ENCODE assay signal across 1 cellular context in genomic region chr9:129059796-129060785, GRCh38.
A peak's percentile ranks its signal among the peaks of the same experiment; 100 is the strongest.
TF ChIP-seq lines count a peak whose summit lies in the region.

No MANE protein-coding gene starts in this region.

TF ChIP-seq in HepG2, 621 proteins besides CTCF, POLR2A, EP300 and RAD21 (continued from another document and continues in another):
- TF ChIP-seq UBTF (CRISPR knock-in tag; IDR thresholded peaks at IDR 0.05) (peak; percentile 54), ELF3 (CRISPR knock-in tag; IDR thresholded peaks at IDR 0.05) (0 out of 2 replicates have a peak, but pooled peaks have one; percentile 10), ZNF251 (CRISPR knock-in tag; IDR thresholded peaks at IDR 0.05) (no peak), ZSCAN12 (CRISPR knock-in tag; IDR thresholded peaks at IDR 0.05) (no peak), KDM2A (CRISPR knock-in tag; IDR thresholded peaks at IDR 0.05; ENCODE audit: borderline replicate concordance, low read depth) (peak; percentile 52; the same call in 1 of the 2 replicates), ZNF746 (CRISPR knock-in tag; IDR thresholded peaks at IDR 0.05) (no peak), ZNF17 (CRISPR knock-in tag; IDR thresholded peaks at IDR 0.05) (no peak), NFIB (CRISPR knock-in tag; IDR thresholded peaks at IDR 0.05; ENCODE audit: borderline replicate concordance) (no peak), FOXC1 (CRISPR knock-in tag; IDR thresholded peaks at IDR 0.05; ENCODE audit: borderline replicate concordance) (no peak; the same call in 1 of the 2 replicates), ESRRA (CRISPR knock-in tag; IDR thresholded peaks at IDR 0.05; ENCODE audit: low read depth) (0 out of 2 replicates have a peak, but pooled peaks have one; percentile 28), THAP11 (CRISPR knock-in tag; IDR thresholded peaks at IDR 0.05) (no peak), ZNF232 (CRISPR knock-in tag; IDR thresholded peaks at IDR 0.05; ENCODE audit: borderline replicate concordance) (peak; percentile 20; the same call in 1 of the 2 replicates), ZSCAN9 (CRISPR knock-in tag; IDR thresholded peaks at IDR 0.05; ENCODE audit: borderline replicate concordance) (no peak), PAF1 (CRISPR knock-in tag; IDR thresholded peaks at IDR 0.05) (no peak), RXRA (CRISPR knock-in tag; IDR thresholded peaks at IDR 0.05) (peak; percentile 30; the same call in 1 of the 2 replicates), ZBTB43 (CRISPR knock-in tag; conservative IDR thresholded peaks at IDR 0.05) (no peak), RFX1 (IDR thresholded peaks at IDR 0.05) (no peak), ZFX (CRISPR knock-in tag; IDR thresholded peaks at IDR 0.05; ENCODE audit: low read depth) (peak; percentile 79), ZC3H13 (CRISPR knock-in tag; IDR thresholded peaks at IDR 0.05) (no peak), RARA (CRISPR knock-in tag; IDR thresholded peaks at IDR 0.05) (peak; percentile 70), HOXD1 (CRISPR knock-in tag; IDR thresholded peaks at IDR 0.05) (no peak), ZMYM2 (CRISPR knock-in tag; IDR thresholded peaks at IDR 0.05) (no peak), NCOA5 (CRISPR knock-in tag; IDR thresholded peaks at IDR 0.05) (no peak), KAT8 (CRISPR knock-in tag; IDR thresholded peaks at IDR 0.05) (0 out of 2 replicates have a peak, but pooled peaks have one; percentile 37), TBX3 (IDR thresholded peaks at IDR 0.05; ENCODE audit: borderline replicate concordance) (no peak), JDP2 (CRISPR knock-in tag; IDR thresholded peaks at IDR 0.05; ENCODE audit: borderline replicate concordance) (no peak), ZSCAN22 (CRISPR knock-in tag; IDR thresholded peaks at IDR 0.05) (peak; percentile 91), NR2F2 (IDR thresholded peaks at IDR 0.05; ENCODE audit: borderline replicate concordance, low read depth) (no peak), ZNF567 (CRISPR knock-in tag; IDR thresholded peaks at IDR 0.05; ENCODE audit: borderline replicate concordance) (no peak), PAWR (CRISPR knock-in tag; IDR thresholded peaks at IDR 0.05; ENCODE audit: borderline replicate concordance) (no peak), HNF4A (CRISPR knock-in tag; IDR thresholded peaks at IDR 0.05) (peak; percentile 77), KMT2A (CRISPR knock-in tag; IDR thresholded peaks at IDR 0.05) (no peak), HDAC1 (CRISPR knock-in tag; IDR thresholded peaks at IDR 0.05) (no peak; the same call in 1 of the 2 replicates), GFI1 (CRISPR knock-in tag; IDR thresholded peaks at IDR 0.05; ENCODE audit: borderline replicate concordance) (no peak), HOXA5 (CRISPR knock-in tag; IDR thresholded peaks at IDR 0.05) (no peak), ATF2 (CRISPR knock-in tag; IDR thresholded peaks at IDR 0.05) (peak; percentile 7; the same call in 1 of the 2 replicates), CBFB (CRISPR knock-in tag; IDR thresholded peaks at IDR 0.05) (no peak)
- TF ChIP-seq, protein P1, sequence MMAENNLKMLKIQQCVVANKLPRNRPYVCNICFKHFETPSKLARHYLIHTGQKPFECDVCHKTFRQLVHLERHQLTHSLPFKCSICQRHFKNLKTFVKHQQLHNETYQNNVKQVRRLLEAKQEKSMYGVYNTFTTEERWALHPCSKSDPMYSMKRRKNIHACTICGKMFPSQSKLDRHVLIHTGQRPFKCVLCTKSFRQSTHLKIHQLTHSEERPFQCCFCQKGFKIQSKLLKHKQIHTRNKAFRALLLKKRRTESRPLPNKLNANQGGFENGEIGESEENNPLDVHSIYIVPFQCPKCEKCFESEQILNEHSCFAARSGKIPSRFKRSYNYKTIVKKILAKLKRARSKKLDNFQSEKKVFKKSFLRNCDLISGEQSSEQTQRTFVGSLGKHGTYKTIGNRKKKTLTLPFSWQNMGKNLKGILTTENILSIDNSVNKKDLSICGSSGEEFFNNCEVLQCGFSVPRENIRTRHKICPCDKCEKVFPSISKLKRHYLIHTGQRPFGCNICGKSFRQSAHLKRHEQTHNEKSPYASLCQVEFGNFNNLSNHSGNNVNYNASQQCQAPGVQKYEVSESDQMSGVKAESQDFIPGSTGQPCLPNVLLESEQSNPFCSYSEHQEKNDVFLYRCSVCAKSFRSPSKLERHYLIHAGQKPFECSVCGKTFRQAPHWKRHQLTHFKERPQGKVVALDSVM (CRISPR knock-in tag; IDR thresholded peaks at IDR 0.05), result peak; percentile 69
- TF ChIP-seq, protein P2, sequence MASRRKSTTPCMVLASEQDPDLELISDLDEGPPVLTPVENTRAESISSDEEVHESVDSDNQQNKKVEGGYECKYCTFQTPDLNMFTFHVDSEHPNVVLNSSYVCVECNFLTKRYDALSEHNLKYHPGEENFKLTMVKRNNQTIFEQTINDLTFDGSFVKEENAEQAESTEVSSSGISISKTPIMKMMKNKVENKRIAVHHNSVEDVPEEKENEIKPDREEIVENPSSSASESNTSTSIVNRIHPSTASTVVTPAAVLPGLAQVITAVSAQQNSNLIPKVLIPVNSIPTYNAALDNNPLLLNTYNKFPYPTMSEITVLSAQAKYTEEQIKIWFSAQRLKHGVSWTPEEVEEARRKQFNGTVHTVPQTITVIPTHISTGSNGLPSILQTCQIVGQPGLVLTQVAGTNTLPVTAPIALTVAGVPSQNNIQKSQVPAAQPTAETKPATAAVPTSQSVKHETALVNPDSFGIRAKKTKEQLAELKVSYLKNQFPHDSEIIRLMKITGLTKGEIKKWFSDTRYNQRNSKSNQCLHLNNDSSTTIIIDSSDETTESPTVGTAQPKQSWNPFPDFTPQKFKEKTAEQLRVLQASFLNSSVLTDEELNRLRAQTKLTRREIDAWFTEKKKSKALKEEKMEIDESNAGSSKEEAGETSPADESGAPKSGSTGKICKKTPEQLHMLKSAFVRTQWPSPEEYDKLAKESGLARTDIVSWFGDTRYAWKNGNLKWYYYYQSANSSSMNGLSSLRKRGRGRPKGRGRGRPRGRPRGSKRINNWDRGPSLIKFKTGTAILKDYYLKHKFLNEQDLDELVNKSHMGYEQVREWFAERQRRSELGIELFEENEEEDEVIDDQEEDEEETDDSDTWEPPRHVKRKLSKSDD (CRISPR knock-in tag; IDR thresholded peaks at IDR 0.05; ENCODE audit: low read depth), result no peak
- TF ChIP-seq, protein P3, sequence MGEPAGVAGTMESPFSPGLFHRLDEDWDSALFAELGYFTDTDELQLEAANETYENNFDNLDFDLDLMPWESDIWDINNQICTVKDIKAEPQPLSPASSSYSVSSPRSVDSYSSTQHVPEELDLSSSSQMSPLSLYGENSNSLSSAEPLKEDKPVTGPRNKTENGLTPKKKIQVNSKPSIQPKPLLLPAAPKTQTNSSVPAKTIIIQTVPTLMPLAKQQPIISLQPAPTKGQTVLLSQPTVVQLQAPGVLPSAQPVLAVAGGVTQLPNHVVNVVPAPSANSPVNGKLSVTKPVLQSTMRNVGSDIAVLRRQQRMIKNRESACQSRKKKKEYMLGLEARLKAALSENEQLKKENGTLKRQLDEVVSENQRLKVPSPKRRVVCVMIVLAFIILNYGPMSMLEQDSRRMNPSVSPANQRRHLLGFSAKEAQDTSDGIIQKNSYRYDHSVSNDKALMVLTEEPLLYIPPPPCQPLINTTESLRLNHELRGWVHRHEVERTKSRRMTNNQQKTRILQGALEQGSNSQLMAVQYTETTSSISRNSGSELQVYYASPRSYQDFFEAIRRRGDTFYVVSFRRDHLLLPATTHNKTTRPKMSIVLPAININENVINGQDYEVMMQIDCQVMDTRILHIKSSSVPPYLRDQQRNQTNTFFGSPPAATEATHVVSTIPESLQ (CRISPR knock-in tag; conservative IDR thresholded peaks at IDR 0.05), result no peak
- TF ChIP-seq, protein P4, sequence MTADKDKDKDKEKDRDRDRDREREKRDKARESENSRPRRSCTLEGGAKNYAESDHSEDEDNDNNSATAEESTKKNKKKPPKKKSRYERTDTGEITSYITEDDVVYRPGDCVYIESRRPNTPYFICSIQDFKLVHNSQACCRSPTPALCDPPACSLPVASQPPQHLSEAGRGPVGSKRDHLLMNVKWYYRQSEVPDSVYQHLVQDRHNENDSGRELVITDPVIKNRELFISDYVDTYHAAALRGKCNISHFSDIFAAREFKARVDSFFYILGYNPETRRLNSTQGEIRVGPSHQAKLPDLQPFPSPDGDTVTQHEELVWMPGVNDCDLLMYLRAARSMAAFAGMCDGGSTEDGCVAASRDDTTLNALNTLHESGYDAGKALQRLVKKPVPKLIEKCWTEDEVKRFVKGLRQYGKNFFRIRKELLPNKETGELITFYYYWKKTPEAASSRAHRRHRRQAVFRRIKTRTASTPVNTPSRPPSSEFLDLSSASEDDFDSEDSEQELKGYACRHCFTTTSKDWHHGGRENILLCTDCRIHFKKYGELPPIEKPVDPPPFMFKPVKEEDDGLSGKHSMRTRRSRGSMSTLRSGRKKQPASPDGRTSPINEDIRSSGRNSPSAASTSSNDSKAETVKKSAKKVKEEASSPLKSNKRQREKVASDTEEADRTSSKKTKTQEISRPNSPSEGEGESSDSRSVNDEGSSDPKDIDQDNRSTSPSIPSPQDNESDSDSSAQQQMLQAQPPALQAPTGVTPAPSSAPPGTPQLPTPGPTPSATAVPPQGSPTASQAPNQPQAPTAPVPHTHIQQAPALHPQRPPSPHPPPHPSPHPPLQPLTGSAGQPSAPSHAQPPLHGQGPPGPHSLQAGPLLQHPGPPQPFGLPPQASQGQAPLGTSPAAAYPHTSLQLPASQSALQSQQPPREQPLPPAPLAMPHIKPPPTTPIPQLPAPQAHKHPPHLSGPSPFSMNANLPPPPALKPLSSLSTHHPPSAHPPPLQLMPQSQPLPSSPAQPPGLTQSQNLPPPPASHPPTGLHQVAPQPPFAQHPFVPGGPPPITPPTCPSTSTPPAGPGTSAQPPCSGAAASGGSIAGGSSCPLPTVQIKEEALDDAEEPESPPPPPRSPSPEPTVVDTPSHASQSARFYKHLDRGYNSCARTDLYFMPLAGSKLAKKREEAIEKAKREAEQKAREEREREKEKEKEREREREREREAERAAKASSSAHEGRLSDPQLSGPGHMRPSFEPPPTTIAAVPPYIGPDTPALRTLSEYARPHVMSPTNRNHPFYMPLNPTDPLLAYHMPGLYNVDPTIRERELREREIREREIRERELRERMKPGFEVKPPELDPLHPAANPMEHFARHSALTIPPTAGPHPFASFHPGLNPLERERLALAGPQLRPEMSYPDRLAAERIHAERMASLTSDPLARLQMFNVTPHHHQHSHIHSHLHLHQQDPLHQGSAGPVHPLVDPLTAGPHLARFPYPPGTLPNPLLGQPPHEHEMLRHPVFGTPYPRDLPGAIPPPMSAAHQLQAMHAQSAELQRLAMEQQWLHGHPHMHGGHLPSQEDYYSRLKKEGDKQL (CRISPR knock-in tag; IDR thresholded peaks at IDR 0.05; ENCODE audit: low read depth), result no peak
- TF ChIP-seq, protein P5, sequence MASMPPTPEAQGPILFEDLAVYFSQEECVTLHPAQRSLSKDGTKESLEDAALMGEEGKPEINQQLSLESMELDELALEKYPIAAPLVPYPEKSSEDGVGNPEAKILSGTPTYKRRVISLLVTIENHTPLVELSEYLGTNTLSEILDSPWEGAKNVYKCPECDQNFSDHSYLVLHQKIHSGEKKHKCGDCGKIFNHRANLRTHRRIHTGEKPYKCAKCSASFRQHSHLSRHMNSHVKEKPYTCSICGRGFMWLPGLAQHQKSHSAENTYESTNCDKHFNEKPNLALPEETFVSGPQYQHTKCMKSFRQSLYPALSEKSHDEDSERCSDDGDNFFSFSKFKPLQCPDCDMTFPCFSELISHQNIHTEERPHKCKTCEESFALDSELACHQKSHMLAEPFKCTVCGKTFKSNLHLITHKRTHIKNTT (CRISPR knock-in tag; IDR thresholded peaks at IDR 0.05), result no peak
- TF ChIP-seq, protein P6, sequence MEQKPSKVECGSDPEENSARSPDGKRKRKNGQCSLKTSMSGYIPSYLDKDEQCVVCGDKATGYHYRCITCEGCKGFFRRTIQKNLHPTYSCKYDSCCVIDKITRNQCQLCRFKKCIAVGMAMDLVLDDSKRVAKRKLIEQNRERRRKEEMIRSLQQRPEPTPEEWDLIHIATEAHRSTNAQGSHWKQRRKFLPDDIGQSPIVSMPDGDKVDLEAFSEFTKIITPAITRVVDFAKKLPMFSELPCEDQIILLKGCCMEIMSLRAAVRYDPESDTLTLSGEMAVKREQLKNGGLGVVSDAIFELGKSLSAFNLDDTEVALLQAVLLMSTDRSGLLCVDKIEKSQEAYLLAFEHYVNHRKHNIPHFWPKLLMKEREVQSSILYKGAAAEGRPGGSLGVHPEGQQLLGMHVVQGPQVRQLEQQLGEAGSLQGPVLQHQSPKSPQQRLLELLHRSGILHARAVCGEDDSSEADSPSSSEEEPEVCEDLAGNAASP (CRISPR knock-in tag; IDR thresholded peaks at IDR 0.05; ENCODE audit: borderline replicate concordance), result no peak
